In genomic region chr10:88544140-88544870, GRCh38 we compare ENCODE assay signal across 27 cellular contexts. TPM values are rescaled to one million over a fixed set of nuclear protein-coding genes. Genes with fewer than 3 reads are reported as not detected.
DNase-seq lines count a peak whose midpoint lies in the region; ATAC-seq, FAIRE-seq and TF ChIP-seq lines count a peak whose summit lies in the region.
"Had no signal": no experiment of that assay in that cellular context is flagged by ENCODE, and none has a peak within 500 bp of the region (broad histone marks: within the 10 kb centered on the region; RNA-seq: fewer than 3 reads in every experiment).

No MANE protein-coding gene starts in this region.

- ATAC-seq in GM18868 (IDR thresholded peaks at IDR 0.05; ENCODE audit: unreplicated experiment) = peak; percentile 69
- ATAC-seq in HG03442 (IDR thresholded peaks at IDR 0.05; ENCODE audit: unreplicated experiment) = peak; percentile 53
- no peak for ATAC-seq in HG03159 (IDR thresholded peaks at IDR 0.05; ENCODE audit: unreplicated experiment)
- ATAC-seq in GM18867 (IDR thresholded peaks at IDR 0.05; ENCODE audit: unreplicated experiment) = no peak
- ATAC-seq: foreskin keratinocyte, mucosa of descending colon, sciatic nerve had no signal

- peaks cover 0 to 28% (median 10%) of the 10 kb centered on the region in 3 donors for H3K4me1 ChIP-seq in esophagus squamous epithelium
- H3K4me1 ChIP-seq: BLaER1 treated with 17β-estradiol and CSF1 and Interleukin-3, amounts not matched to agents 10 nM and 100 nM had no signal

- FAIRE-seq in D721Med (lab: Jason Lieb, UNC) = peak; percentile 16

- intact Hi-C loops in esophagus squamous epithelium (cut with DNase I) = no loop called here

- no peak for TF ChIP-seq POLR2A in esophagus squamous epithelium (IDR thresholded peaks at IDR 0.05)

- no peaks in the 10 kb centered on the region for H3K27me3 ChIP-seq in esophagus squamous epithelium
- H3K27me3 ChIP-seq: BLaER1 treated with 17β-estradiol and CSF1 and Interleukin-3, amounts not matched to agents 10 nM and 100 nM; foreskin keratinocyte; SJCRH30; suprapubic skin had no signal

- no peaks in the 10 kb centered on the region for H3K9me3 ChIP-seq in esophagus squamous epithelium
- H3K9me3 ChIP-seq: BLaER1 treated with 17β-estradiol and CSF1 and Interleukin-3, amounts not matched to agents 10 nM and 100 nM; mucosa of descending colon; SJCRH30; suprapubic skin had no signal

- no peak overlapping the region for H3K27ac ChIP-seq in esophagus squamous epithelium
- H3K27ac ChIP-seq: BLaER1 treated with 17β-estradiol and CSF1 and Interleukin-3, amounts not matched to agents 10 nM and 100 nM; foreskin keratinocyte; SJCRH30; suprapubic skin; WERI-Rb-1 had no signal

- WGBS in esophagus squamous epithelium, 2 donors = 88 to 92% methylated on average over 2 of the region's 2 CpGs

- DNase-seq in D721Med (ENCODE audit: insufficient read length, low spot score) = no peak
- DNase-seq in amniotic epithelial cell (ENCODE audit: low read depth) = peak; percentile 34
- DNase-seq in esophagus squamous epithelium (lab: John Stamatoyannopoulos, UW) = no peak
- DNase-seq in activated CD4-positive, alpha-beta T cell treated with anti-CD3 and anti-CD28 coated beads for 4 hours = no peak
- DNase-seq: activated CD4-positive, alpha-beta T cell treated with anti-CD3 and anti-CD28 coated beads, Interleukin-2, amount 50 U/mL, for 4 hours; activated gamma-delta T cell treated with Interleukin-2 at 50 U/mL for 16 hours; amniotic stem cell; Calu3; dermis blood vessel endothelial cell; immature natural killer cell; Kasumi-1; mucosa of descending colon; NCI-H69; posterior cingulate gyrus; SJCRH30; T-helper 1 cell had no signal

- no peak overlapping the region for H3K4me3 ChIP-seq in esophagus squamous epithelium
- H3K4me3 ChIP-seq: BLaER1 treated with 17β-estradiol and CSF1 and Interleukin-3, amounts not matched to agents 10 nM and 100 nM; mucosa of descending colon; SJCRH30; suprapubic skin had no signal

- H3K36me3 ChIP-seq in esophagus squamous epithelium = no peaks in the 10 kb centered on the region
- H3K36me3 ChIP-seq: BLaER1 treated with 17β-estradiol and CSF1 and Interleukin-3, amounts not matched to agents 10 nM and 100 nM; SJCRH30; suprapubic skin; WERI-Rb-1 had no signal

- no peak for TF ChIP-seq CTCF in D721Med (IDR thresholded peaks at IDR 0.05; ENCODE audit: insufficient read depth, missing control alignments)
- TF ChIP-seq CTCF in esophagus squamous epithelium (IDR thresholded peaks at IDR 0.05) = no peak

RNA-seq across cellular contexts. Expression of gene RNLS, which starts 38.8 kb away (rescaled TPM):
- total RNA-seq in esophagus squamous epithelium = 10 to 100 TPM in 2 of 4 donors, 1 to 10 TPM in 2; 7.9 to 13.5 (median 10.5) TPM
- total RNA-seq: SJCRH30 had no signal

RNA-seq across cellular contexts. Expression of gene LIPJ, which starts 42.3 kb away (rescaled TPM):
- total RNA-seq in esophagus squamous epithelium = under 1 TPM in 1 of 4 donors, not detected in 3; 0.19 TPM
- total RNA-seq: Calu3, cardiac septum, dermis blood vessel endothelial cell, foreskin keratinocyte, neural crest cell, SJCRH30 had no signal

Comparison
In these comparisons a context has a peak if more than half of its experiments do, and no peak if none do; other contexts are left out.
1. ATAC-seq: peak in GM18868 (single experiment) and HG03442 (single experiment); none in HG03159 (single experiment) and GM18867 (single experiment).